In the genomic region with DNA sequence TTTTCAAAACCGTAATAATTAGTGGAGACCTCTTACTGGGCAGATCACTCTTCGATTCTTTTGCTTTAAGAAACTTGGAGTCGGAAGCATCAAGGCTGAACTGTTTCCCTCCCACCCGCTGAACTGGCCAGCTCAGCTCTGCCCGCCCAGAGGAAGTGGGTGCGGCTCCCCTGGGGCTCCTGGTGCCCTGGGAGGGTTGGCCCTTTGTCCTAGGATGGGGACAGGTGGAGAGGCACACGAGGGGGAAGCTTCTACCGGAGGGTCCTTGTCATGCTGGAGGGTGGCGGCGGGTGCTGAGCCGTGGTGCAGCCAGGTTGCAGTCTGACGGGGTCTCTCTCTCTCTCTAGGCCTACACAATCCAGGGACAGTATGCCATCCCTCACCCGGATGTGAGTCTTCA, we compare ENCODE assay signal across 25 cellular contexts.
"Had no signal": no experiment of that assay in that cellular context is flagged by ENCODE, and none has a peak within 500 bp of the region (broad histone marks: within the 10 kb centered on the region; RNA-seq: fewer than 3 reads in every experiment).

No MANE protein-coding gene starts in this region.

- H3K36me3 ChIP-seq: breast epithelium, SJSA1, WERI-Rb-1 had no signal

- H3K27me3 Mint-ChIP-seq: activated CD8-positive, alpha-beta T cell treated with anti-CD3 and anti-CD28 coated beads for 36 hours; activated naive CD4-positive, alpha-beta T cell treated with anti-CD3 and anti-CD28 coated beads, Interleukin-2, amount 10 ng/mL, durations not matched to agents 7 days and 5 days had no signal

- H3K9me3 ChIP-seq: breast epithelium, SJSA1 had no signal

- H3K36me3 Mint-ChIP-seq: activated naive CD4-positive, alpha-beta T cell treated with anti-CD3 and anti-CD28 coated beads, Interleukin-2, amount 10 ng/mL, durations not matched to agents 7 days and 5 days had no signal

- H3K4me3 Mint-ChIP-seq: activated CD8-positive, alpha-beta T cell treated with anti-CD3 and anti-CD28 coated beads for 36 hours; activated naive CD4-positive, alpha-beta T cell treated with anti-CD3 and anti-CD28 coated beads, Interleukin-2, amount 10 ng/mL, durations not matched to agents 7 days and 5 days; activated T-cell treated with anti-CD3 and anti-CD28 coated beads, Interleukin-2, amount 50 U/mL, for 72 hours; central memory CD8-positive, alpha-beta T cell; T-helper 1 cell treated with Interleukin-12 subunit alpha and Interleukin-12 subunit beta and Interleukin-4 antibody, amounts not matched to agents 30 μg/mL and 1 μg/mL, for 36 hours had no signal

- H3K9ac ChIP-seq: KMS-11 had no signal

- H3K27ac Mint-ChIP-seq: activated CD8-positive, alpha-beta T cell treated with anti-CD3 and anti-CD28 coated beads for 36 hours; activated naive CD4-positive, alpha-beta T cell treated with anti-CD3 and anti-CD28 coated beads, Interleukin-2, amount 10 ng/mL, durations not matched to agents 7 days and 5 days; activated T-cell treated with anti-CD3 and anti-CD28 coated beads, Interleukin-2, amount 50 U/mL, for 72 hours; activated T-helper 2 cell treated with anti-CD3 and anti-CD28 coated beads, Interferon-gamma antibody, Interleukin-2, Interleukin-4, amounts not matched to agents 10 μg/mL and 5 μg/mL and 100 μg/mL, durations not matched to agents 14 hours and 24 hours and 36 hours; T-helper 1 cell treated with Interleukin-12 subunit alpha and Interleukin-12 subunit beta and Interleukin-4 antibody, amounts not matched to agents 30 μg/mL and 1 μg/mL, for 36 hours had no signal

- ATAC-seq: activated CD4-positive, CD25-positive, alpha-beta regulatory T cell treated with anti-CD3 and anti-CD28 coated beads, Interleukin-2, amount 50 U/mL, for 24 hours; activated CD8-positive, alpha-beta T cell treated with anti-CD3 and anti-CD28 coated beads for 36 hours; activated T-cell treated with anti-CD3 and anti-CD28 coated beads, Interleukin-2, amount 50 U/mL, for 72 hours; SK-N-SH treated with all-trans-retinoic acid at 6 μM for 48 hours had no signal

- H3K27ac ChIP-seq: breast epithelium, KMS-11, SJSA1, WERI-Rb-1 had no signal

- DNase-seq: activated CD4-positive, alpha-beta T cell treated with anti-CD3 and anti-CD28 coated beads for 4 hours; activated CD8-positive, alpha-beta memory T cell treated with anti-CD3 and anti-CD28 coated beads, Interleukin-2, amount 50 U/mL, for 4 hours; activated CD8-positive, alpha-beta T cell treated with anti-CD3 and anti-CD28 coated beads for 36 hours; activated gamma-delta T cell treated with Interleukin-2 at 50 U/mL for 16 hours; activated naive CD4-positive, alpha-beta T cell treated with anti-CD3 and anti-CD28 coated beads, Interleukin-2, amount 10 ng/mL, durations not matched to agents 7 days and 5 days; activated T-cell treated with anti-CD3 and anti-CD28 coated beads, Interleukin-2, amount 50 U/mL, for 72 hours; aorta; NCI-H1048; NCI-H146; NCI-H187 treated with DMSO at 0.1 percent for 48 hours; NCI-H2081 treated with DMSO at 0.1 percent for 48 hours; NCI-H446; NCI-H524; SHP77; SW 1271; WERI-Rb-1 had no signal

- H3K4me1 ChIP-seq: SJSA1 had no signal

- H3K4me3 ChIP-seq: breast epithelium, SJSA1 had no signal

- H3K9me3 Mint-ChIP-seq: activated CD8-positive, alpha-beta T cell treated with anti-CD3 and anti-CD28 coated beads for 36 hours; activated naive CD4-positive, alpha-beta T cell treated with anti-CD3 and anti-CD28 coated beads, Interleukin-2, amount 10 ng/mL, durations not matched to agents 7 days and 5 days; activated T-cell treated with anti-CD3 and anti-CD28 coated beads, Interleukin-2, amount 50 U/mL, for 72 hours; activated T-helper 2 cell treated with anti-CD3 and anti-CD28 coated beads, Interferon-gamma antibody, Interleukin-2, Interleukin-4, amounts not matched to agents 10 μg/mL and 5 μg/mL and 100 μg/mL, durations not matched to agents 14 hours and 24 hours and 36 hours; central memory CD8-positive, alpha-beta T cell; T-helper 1 cell treated with Interleukin-12 subunit alpha and Interleukin-12 subunit beta and Interleukin-4 antibody, amounts not matched to agents 30 μg/mL and 1 μg/mL, for 36 hours had no signal

- FAIRE-seq: RCC 7860 had no signal
